Comparison of ENCODE assay signal across 10 cellular contexts in the genomic region with DNA sequence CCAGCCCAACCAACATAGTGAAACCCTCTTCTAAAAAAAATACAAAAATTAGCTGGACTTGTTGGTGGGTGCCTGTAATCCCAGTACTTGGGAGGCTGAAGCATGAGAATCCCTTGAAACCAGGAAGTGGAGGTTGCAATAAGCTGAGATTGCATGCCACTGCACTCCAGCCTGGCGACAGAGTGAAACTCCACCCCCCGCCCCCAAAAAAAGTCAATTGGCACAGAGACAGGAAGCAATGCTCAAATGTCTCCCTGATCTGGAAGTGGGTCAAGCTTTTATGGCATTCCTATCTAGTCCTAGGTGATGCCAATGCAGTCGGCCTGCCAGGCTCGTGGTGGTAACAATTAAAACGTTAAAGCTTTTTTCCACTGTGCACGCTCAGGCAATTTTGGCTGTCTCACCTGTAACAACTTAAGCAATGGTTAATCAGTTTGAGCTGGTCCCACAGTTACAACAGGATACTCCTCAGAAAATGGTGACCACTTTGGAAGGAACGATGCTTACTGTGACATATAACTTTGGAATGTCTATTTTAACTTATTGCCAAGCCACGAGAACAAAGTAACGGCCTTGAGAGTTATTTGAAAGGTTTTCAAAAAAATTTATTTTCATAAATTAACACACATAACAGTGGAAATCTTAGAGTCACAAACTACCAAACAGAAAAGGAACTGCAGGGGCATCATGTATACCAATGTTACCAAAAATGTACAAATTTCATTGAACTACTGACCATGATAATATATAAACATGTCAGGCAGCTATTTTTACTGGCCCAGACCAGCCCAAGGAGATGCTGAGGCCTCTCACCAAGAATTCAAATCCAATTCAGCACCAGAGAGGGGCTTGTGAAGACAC. TPM values are rescaled to one million over a fixed set of nuclear protein-coding genes. Genes with fewer than 3 reads are reported as not detected.
DNase-seq lines count a peak whose midpoint lies in the region; ATAC-seq and TF ChIP-seq lines count a peak whose summit lies in the region.
"Had no signal": no experiment of that assay in that cellular context is flagged by ENCODE, and none has a peak within 500 bp of the region (broad histone marks: within the 10 kb centered on the region; RNA-seq: fewer than 3 reads in every experiment).

No MANE protein-coding gene starts in this region.

- intact Hi-C loops in ascending aorta (cut with DNase I), result loop anchor here (5.0 kb wide), 1 partner anchor 71 kb away; a partner anchor contains a TSS
- intact Hi-C loops in left ventricle myocardium superior (cut with micrococcal nuclease), result no loop called here
- intact Hi-C loops in tibial artery (cut with DNase I; ENCODE audit: low total_unique reads), result no loop called here
- intact Hi-C loops in head of caudate nucleus (cut with DNase I), result no loop called here

- H3K4me1 ChIP-seq in ascending aorta (peaks cover 4 to 35% of the 10 kb centered on the region in 2 donors), tibial artery (peaks cover 0 to 56% (median 38%) of the 10 kb centered on the region in 4 donors)

- H3K36me3 ChIP-seq in ascending aorta, result peaks cover 4% of the 10 kb centered on the region in 2 donors
- peaks cover 0 to 18% (median 14%) of the 10 kb centered on the region in 3 donors for H3K36me3 ChIP-seq in tibial artery

- H3K27me3 ChIP-seq in ascending aorta, result no peaks in the 10 kb centered on the region
- no peaks in the 10 kb centered on the region for H3K27me3 ChIP-seq in tibial artery

- DNase-seq in HK-2 (ENCODE audit: unreplicated experiment) (peak; percentile 18), ascending aorta (ENCODE audit: low spot score in 2 of 2) (no peak), left ventricle myocardium superior (peak; percentile 33), tibial artery (peak in 1 of 2 donors; percentile 59), SW 1271 (lab: John Stamatoyannopoulos, UW) (no peak), SKM-1 (lab: John Stamatoyannopoulos, UW; ENCODE audit: unreplicated experiment) (no peak), head of caudate nucleus (no peak)
- DNase-seq: GF-D8; mesendoderm; stimulated activated CD4-positive, alpha-beta T cell treated with anti-CD3 and anti-CD28 coated beads, Interleukin-15, amount 100 ng/mL, for 24 hours had no signal

- H3K9me3 ChIP-seq in ascending aorta (no peaks in the 10 kb centered on the region), tibial artery (no peaks in the 10 kb centered on the region)

- TF ChIP-seq CTCF in ascending aorta (IDR thresholded peaks at IDR 0.05) (no peak), tibial artery (IDR thresholded peaks at IDR 0.05) (no peak)

- ATAC-seq in left ventricle myocardium superior, result peak; percentile 36

- H3K27ac ChIP-seq in ascending aorta (peak overlapping the region; percentile 64 to 77), tibial artery (peak overlapping the region; percentile 67 to 71)

- H3K4me3 ChIP-seq in ascending aorta, result peak overlapping the region in 1 of 2 donors; percentile 2
- no peak overlapping the region for H3K4me3 ChIP-seq in tibial artery

RNA-seq across cellular contexts. Expression of a gene that starts 19.0 kb away (rescaled TPM):
- total RNA-seq in ascending aorta, result 110 TPM
- total RNA-seq in left ventricle myocardium superior, result 15.1 TPM

Comparison
In these comparisons a context has a peak if more than half of its experiments do, and no peak if none do; other contexts are left out.
1. DNase-seq: peak in HK-2 (single experiment) and left ventricle myocardium superior (single experiment); none in ascending aorta (0 of 2), SW 1271 (0 of 2), SKM-1 (single experiment) and head of caudate nucleus (0 of 42).